In the genomic region with DNA sequence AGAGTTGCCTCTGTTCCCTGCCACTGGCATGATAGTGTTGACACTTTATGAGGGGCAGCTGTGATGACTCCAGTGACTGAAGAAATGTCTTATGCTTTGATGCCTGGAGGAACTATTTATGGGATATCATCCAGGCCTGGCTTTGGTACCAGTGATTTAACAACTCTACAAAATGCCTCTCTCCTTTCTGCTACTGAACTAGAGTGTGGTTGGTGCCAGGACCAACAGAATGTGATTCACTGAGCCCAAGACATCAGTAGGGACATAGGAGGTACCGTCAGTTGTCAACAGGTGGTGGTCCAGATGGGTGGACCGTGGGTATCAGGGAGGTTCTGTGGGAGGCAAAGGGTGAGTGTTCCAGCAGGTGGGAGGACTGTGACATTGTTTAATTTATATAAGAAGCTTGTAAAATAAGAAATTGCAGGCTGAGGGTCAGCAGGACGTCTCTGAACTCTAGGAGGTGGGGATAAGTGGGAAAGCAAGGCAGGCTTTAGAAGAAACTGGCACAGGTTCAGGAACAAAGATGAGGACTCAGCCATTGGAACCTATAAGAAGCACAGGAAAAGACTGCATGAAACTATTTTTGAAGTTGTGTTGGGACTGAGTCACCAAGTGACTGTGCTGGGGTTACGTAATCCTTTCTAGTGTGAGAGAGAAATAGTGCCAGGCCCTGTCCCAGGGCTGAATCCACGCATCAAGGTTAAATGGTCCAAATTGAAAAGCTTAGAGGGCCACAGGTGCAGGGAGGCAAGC, we compare ENCODE assay signal across 11 cellular contexts. TPM values are rescaled to one million over a fixed set of nuclear protein-coding genes. Genes with fewer than 3 reads are reported as not detected.
DNase-seq lines count a peak whose midpoint lies in the region; ATAC-seq lines count a peak whose summit lies in the region.
"Had no signal": no experiment of that assay in that cellular context is flagged by ENCODE, and none has a peak within 500 bp of the region (broad histone marks: within the 10 kb centered on the region; RNA-seq: fewer than 3 reads in every experiment).

No MANE protein-coding gene starts in this region.

- DNase-seq in AML-193 (lab: John Stamatoyannopoulos, UW) (peak; percentile 26 to 29), NCI-H226 (peak; percentile 58), dedifferentiated amniotic fluid mesenchymal stem cell (ENCODE audit: extremely low spot score) (peak; percentile 81), middle frontal gyrus (ENCODE audit: extremely low spot score, low spot score) (peak; percentile 41), RPMI8226 (no peak)
- DNase-seq in stimulated activated CD4-positive, alpha-beta T cell treated with anti-CD3 and anti-CD28 coated beads, Interleukin-2, amount 100 ng/mL, for 48 hours = no peak
- no peak for DNase-seq in activated naive CD4-positive, alpha-beta T cell treated with anti-CD3 and anti-CD28 coated beads, Interleukin-2, amount 50 U/mL, for 72 hours (ENCODE audit: low spot score in 2 of 2)
- DNase-seq: NCI-H2081 treated with DMSO at 0.1 percent for 48 hours; stimulated activated CD4-positive, alpha-beta T cell treated with anti-CD3 and anti-CD28 coated beads, Interleukin-4, amount 100 ng/mL, for 1 hour had no signal

- peaks cover 0 to 5% of the 10 kb centered on the region in 2 donors for H3K9me3 Mint-ChIP-seq in activated naive CD4-positive, alpha-beta T cell treated with anti-CD3 and anti-CD28 coated beads, Interleukin-2, amount 50 U/mL, for 72 hours

- H3K36me3 Mint-ChIP-seq in activated naive CD4-positive, alpha-beta T cell treated with anti-CD3 and anti-CD28 coated beads, Interleukin-2, amount 50 U/mL, for 72 hours = no peaks in the 10 kb centered on the region

- ATAC-seq in HG02884 (IDR thresholded peaks at IDR 0.05; ENCODE audit: unreplicated experiment) = no peak
- ATAC-seq in activated naive CD4-positive, alpha-beta T cell treated with anti-CD3 and anti-CD28 coated beads, Interleukin-2, amount 50 U/mL, for 72 hours = no peak
- ATAC-seq: GM23338 had no signal

- no peak overlapping the region for H3K27ac Mint-ChIP-seq in activated naive CD4-positive, alpha-beta T cell treated with anti-CD3 and anti-CD28 coated beads, Interleukin-2, amount 50 U/mL, for 72 hours
- H3K27ac Mint-ChIP-seq: GM23338 had no signal

RNA-seq across cellular contexts. Expression of a gene that starts 28.5 kb away (rescaled TPM):
- not detected for total RNA-seq in activated naive CD4-positive, alpha-beta T cell treated with anti-CD3 and anti-CD28 coated beads, Interleukin-2, amount 50 U/mL, for 72 hours

Comparison
In these comparisons a context has a peak if more than half of its experiments do, and no peak if none do; other contexts are left out.
1. DNase-seq: peak in AML-193 (2 of 2), NCI-H226 (single experiment), dedifferentiated amniotic fluid mesenchymal stem cell (single experiment) and middle frontal gyrus (single experiment); none in stimulated activated CD4-positive, alpha-beta T cell treated with anti-CD3 and anti-CD28 coated beads, Interleukin-2, amount 100 ng/mL, for 48 hours (0 of 2), activated naive CD4-positive, alpha-beta T cell treated with anti-CD3 and anti-CD28 coated beads, Interleukin-2, amount 50 U/mL, for 72 hours (0 of 2) and RPMI8226 (single experiment).